Comparison of ENCODE assay signal across 13 cellular contexts in genomic region chr17:74288785-74289184, GRCh38. TPM values are rescaled to one million over a fixed set of nuclear protein-coding genes. Genes with fewer than 3 reads are reported as not detected.
DNase-seq lines count a peak whose midpoint lies in the region; ATAC-seq and TF ChIP-seq lines count a peak whose summit lies in the region.
"Had no signal": no experiment of that assay in that cellular context is flagged by ENCODE, and none has a peak within 500 bp of the region (broad histone marks: within the 10 kb centered on the region; RNA-seq: fewer than 3 reads in every experiment).

No MANE protein-coding gene starts in this region.

- H3K4me1 Mint-ChIP-seq in osteocyte (ENCODE audit: unreplicated experiment) (no peaks in the 10 kb centered on the region), glutamatergic neuron (ENCODE audit: low read depth, unreplicated experiment) (peaks cover 14% of the 10 kb centered on the region)

- no peak for TF ChIP-seq POLR2A in erythroblast (IDR thresholded peaks at IDR 0.05; ENCODE audit: low read length)

- H3K4me1 ChIP-seq in PC-3 (ENCODE audit: insufficient read depth, low read length): 0 out of 2 replicates have a peak, but pooled peaks cover 4% of the 10 kb centered on the region
- H3K4me1 ChIP-seq: lower lobe of right lung had no signal

- H3K9me3 ChIP-seq in PC-3 (ENCODE audit: low read length): no peaks in the 10 kb centered on the region
- H3K9me3 ChIP-seq: heart left ventricle, lower lobe of right lung had no signal

- H3K4me3 Mint-ChIP-seq in osteocyte (ENCODE audit: unreplicated experiment): no peak overlapping the region
- no peak overlapping the region for H3K4me3 Mint-ChIP-seq in glutamatergic neuron (ENCODE audit: unreplicated experiment)

- H3K4me3 ChIP-seq in PC-3 (ENCODE audit: low read length): no peak overlapping the region
- H3K4me3 ChIP-seq: heart left ventricle, lower lobe of right lung had no signal

- no peak overlapping the region for H3K27ac Mint-ChIP-seq in osteocyte (ENCODE audit: unreplicated experiment)
- no peak overlapping the region for H3K27ac Mint-ChIP-seq in glutamatergic neuron (ENCODE audit: unreplicated experiment)

- H3K36me3 ChIP-seq in PC-3 (ENCODE audit: low read depth, low read length): no peaks in the 10 kb centered on the region
- H3K36me3 ChIP-seq: heart left ventricle, lower lobe of right lung had no signal

- intact Hi-C loops in PC-3 (cut with micrococcal nuclease): no loop called here

- POLR2A ChIA-PET in PC-3 (lab: Charles Lee; ENCODE audit: unreplicated experiment): no interaction called here

- no TSS peak for BruUV-seq in PC-3 (replicated peaks; lab: Mats Ljungman, UMichigan)

- H3K9ac ChIP-seq in PC-3 (ENCODE audit: low read length): no peak overlapping the region

- H3K4me2 ChIP-seq in PC-3 (ENCODE audit: low read length): no peak overlapping the region

- no peak overlapping the region for H2AFZ ChIP-seq in PC-3 (ENCODE audit: low read length)

- no peaks in the 10 kb centered on the region for H3K9me2 ChIP-seq in PC-3 (replicated peaks; ENCODE audit: low read length)

- H3K36me3 Mint-ChIP-seq in osteocyte (ENCODE audit: unreplicated experiment) (no peaks in the 10 kb centered on the region), glutamatergic neuron (ENCODE audit: unreplicated experiment) (no peaks in the 10 kb centered on the region)

- no peaks in the 10 kb centered on the region for H3K27me3 ChIP-seq in PC-3 (ENCODE audit: low read length)
- H3K27me3 ChIP-seq: heart left ventricle had no signal

- H3F3A ChIP-seq in PC-3 (ENCODE audit: low read length, unreplicated experiment): no peaks in the 10 kb centered on the region

- H3K27me3 Mint-ChIP-seq in osteocyte (ENCODE audit: unreplicated experiment): no peaks in the 10 kb centered on the region
- H3K27me3 Mint-ChIP-seq in glutamatergic neuron (ENCODE audit: unreplicated experiment): peaks cover 3% of the 10 kb centered on the region

- peak; percentile 59 for DNase-seq in activated CD4-positive, alpha-beta T cell treated with anti-CD3 and anti-CD28 coated beads for 48 hours
- no peak for DNase-seq in activated CD4-positive, alpha-beta T cell treated with anti-CD3 and anti-CD28 coated beads for 4 hours
- DNase-seq in PC-3: peak; percentile 46
- DNase-seq in erythroblast (lab: John Stamatoyannopoulos, UW): peak; percentile 21 to 52
- DNase-seq in effector CD4-positive, alpha-beta T cell: no peak
- DNase-seq in osteocyte (ENCODE audit: extremely low spot score, unreplicated experiment): no peak
- no peak for DNase-seq in glutamatergic neuron
- DNase-seq: DMS79, H7, heart left ventricle, lower lobe of right lung had no signal

- H3K79me2 ChIP-seq in PC-3 (ENCODE audit: low read length): no peaks in the 10 kb centered on the region

- ATAC-seq in GM21423 (IDR thresholded peaks at IDR 0.05; ENCODE audit: unreplicated experiment) (peak; percentile 47), PC-3 (peak; percentile 86)
- ATAC-seq: lower lobe of right lung had no signal

- H3K9me3 Mint-ChIP-seq in osteocyte (ENCODE audit: unreplicated experiment) (no peaks in the 10 kb centered on the region), glutamatergic neuron (ENCODE audit: unreplicated experiment) (peaks cover 4% of the 10 kb centered on the region)

- no peaks in the 10 kb centered on the region for H4K20me1 ChIP-seq in PC-3 (ENCODE audit: low read length)

- H3K27ac ChIP-seq in PC-3 (ENCODE audit: low read length): no peak overlapping the region
- H3K27ac ChIP-seq: heart left ventricle, lower lobe of right lung had no signal

- CTCF ChIA-PET in PC-3 (lab: Charles Lee): interaction anchor here (0.7 kb wide), 1 partner anchor 59 kb away, joined by 4 read pairs; no protein-coding TSS in a partner anchor

- no peak for TF ChIP-seq CTCF in PC-3 (conservative IDR thresholded peaks at IDR 0.05; ENCODE audit: low read depth, low read length)
- no peak for TF ChIP-seq CTCF in osteocyte (IDR thresholded peaks at IDR 0.05)
- no peak for TF ChIP-seq CTCF in glutamatergic neuron (IDR thresholded peaks at IDR 0.05; ENCODE audit: partially characterized antibody, unreplicated experiment)

RNA-seq across cellular contexts. Expression of gene DNAI2, which starts 14.8 kb away (rescaled TPM):
- not detected in 2 replicates for total RNA-seq in PC-3 (2014; rRNA removed)
- total RNA-seq in osteocyte: not detected in 2 replicates
- total RNA-seq in glutamatergic neuron (ENCODE audit: unreplicated experiment): not detected
- total RNA-seq: H7, heart left ventricle, omental fat pad had no signal

RNA-seq across cellular contexts. Expression of gene KIF19, which starts 37.2 kb away (rescaled TPM):
- total RNA-seq in PC-3 (2014; rRNA removed) (not detected in 2 replicates), osteocyte (not detected in 2 replicates), glutamatergic neuron (ENCODE audit: unreplicated experiment) (80.8 TPM)

Comparison
In these comparisons a context has a peak if more than half of its experiments do, and no peak if none do; other contexts are left out.
1. DNase-seq: peak in activated CD4-positive, alpha-beta T cell treated with anti-CD3 and anti-CD28 coated beads for 48 hours (single experiment), PC-3 (single experiment) and erythroblast (2 of 2); none in activated CD4-positive, alpha-beta T cell treated with anti-CD3 and anti-CD28 coated beads for 4 hours (0 of 2), effector CD4-positive, alpha-beta T cell (single experiment), osteocyte (single experiment) and glutamatergic neuron (single experiment).
2. RNA of gene KIF19, which starts 37.2 kb away (total RNA-seq): 80.8 TPM in glutamatergic neuron (single experiment); not detected in PC-3 and not detected in osteocyte; every median in the first group is over 10 times any median in the second.